Comparison of ENCODE assay signal across 8 cellular contexts in genomic region chr7:43164757-43165156, GRCh38. TPM values are rescaled to one million over a fixed set of nuclear protein-coding genes. Genes with fewer than 3 reads are reported as not detected.
A peak's percentile ranks its signal among the peaks of the same experiment; 100 is the strongest.
DNase-seq lines count a peak whose midpoint lies in the region; ATAC-seq lines count a peak whose summit lies in the region.

No MANE protein-coding gene starts in this region.

- peaks cover 30% of the 10 kb centered on the region for H3K4me1 ChIP-seq in adipocyte (ENCODE audit: control insufficient read depth, insufficient read depth, low read length)
- no peaks in the 10 kb centered on the region for H3K4me1 ChIP-seq in naive thymus-derived CD4-positive, alpha-beta T cell (ENCODE audit: control insufficient read depth in 2 of 2, insufficient read depth in 2 of 2, low read length in 2 of 2)

- DNase-seq in A172 (ENCODE audit: low spot score) = peak; percentile 98
- DNase-seq in adipocyte (ENCODE audit: low read depth) = peak; percentile 85
- no peak for DNase-seq in naive thymus-derived CD4-positive, alpha-beta T cell
- no peak for DNase-seq in effector memory CD8-positive, alpha-beta T cell
- DNase-seq in NCI-H2196 (lab: John Stamatoyannopoulos, UW; ENCODE audit: unreplicated experiment) = no peak
- DNase-seq in COLO668 (lab: John Stamatoyannopoulos, UW; ENCODE audit: unreplicated experiment) = no peak

- ATAC-seq in GM18907 (IDR thresholded peaks at IDR 0.05; ENCODE audit: unreplicated experiment) (peak; percentile 95), HG03097 (IDR thresholded peaks at IDR 0.05; ENCODE audit: low FRiP score, unreplicated experiment) (peak; percentile 80)
- peak; percentile 82 for ATAC-seq in naive thymus-derived CD4-positive, alpha-beta T cell
- no peak for ATAC-seq in effector memory CD8-positive, alpha-beta T cell (replicated peaks)

- H3K27ac ChIP-seq in naive thymus-derived CD4-positive, alpha-beta T cell (ENCODE audit: low read depth, low read length) = no peak overlapping the region

- no peaks in the 10 kb centered on the region for H3K9me3 ChIP-seq in adipocyte (ENCODE audit: control insufficient read depth, low read length)
- H3K9me3 ChIP-seq in naive thymus-derived CD4-positive, alpha-beta T cell (ENCODE audit: control insufficient read depth in 2 of 3, low read length in 3 of 3) = no peaks in the 10 kb centered on the region

- H3K36me3 ChIP-seq in adipocyte (ENCODE audit: control insufficient read depth, insufficient read depth, low read length, severe bottlenecking) = no peaks in the 10 kb centered on the region
- no peaks in the 10 kb centered on the region for H3K36me3 ChIP-seq in naive thymus-derived CD4-positive, alpha-beta T cell (ENCODE audit: control insufficient read depth in 2 of 3, insufficient read depth in 3 of 3, low read length in 3 of 3)

- H3K27me3 ChIP-seq in adipocyte (replicated peaks; ENCODE audit: control insufficient read depth, insufficient read depth, low read length) = no peaks in the 10 kb centered on the region
- H3K27me3 ChIP-seq in naive thymus-derived CD4-positive, alpha-beta T cell (ENCODE audit: control insufficient read depth in 2 of 2, insufficient read depth in 2 of 2, low read length in 2 of 2) = no peaks in the 10 kb centered on the region

- intact Hi-C loops in naive thymus-derived CD4-positive, alpha-beta T cell (cut with micrococcal nuclease) = no loop called here

- POLR2A ChIA-PET in naive thymus-derived CD4-positive, alpha-beta T cell (lab: Charles Lee) = no interaction called here

- H3K4me3 Mint-ChIP-seq in naive thymus-derived CD4-positive, alpha-beta T cell = no peak overlapping the region
- no peak overlapping the region for H3K4me3 Mint-ChIP-seq in effector memory CD8-positive, alpha-beta T cell

- H3K4me3 ChIP-seq in adipocyte (ENCODE audit: low read length) = peak overlapping the region; percentile 55
- no peak overlapping the region for H3K4me3 ChIP-seq in naive thymus-derived CD4-positive, alpha-beta T cell (ENCODE audit: low read length)

- H3K9ac ChIP-seq in adipocyte (ENCODE audit: low read length) = peak overlapping the region; percentile 63

- CTCF ChIA-PET in naive thymus-derived CD4-positive, alpha-beta T cell (lab: Charles Lee) = no interaction called here

- H3K9me3 Mint-ChIP-seq in naive thymus-derived CD4-positive, alpha-beta T cell = no peaks in the 10 kb centered on the region
- H3K9me3 Mint-ChIP-seq in effector memory CD8-positive, alpha-beta T cell = no peaks in the 10 kb centered on the region

- H3K27me3 Mint-ChIP-seq in naive thymus-derived CD4-positive, alpha-beta T cell = peaks cover 3 to 18% (median 11%) of the 10 kb centered on the region in 5 donors
- H3K27me3 Mint-ChIP-seq in effector memory CD8-positive, alpha-beta T cell = peaks cover 20 to 48% of the 10 kb centered on the region in 2 donors

- H3K36me3 Mint-ChIP-seq in naive thymus-derived CD4-positive, alpha-beta T cell = no peaks in the 10 kb centered on the region
- no peaks in the 10 kb centered on the region for H3K36me3 Mint-ChIP-seq in effector memory CD8-positive, alpha-beta T cell (ENCODE audit: insufficient read depth)

- H3K27ac Mint-ChIP-seq in naive thymus-derived CD4-positive, alpha-beta T cell = no peak overlapping the region
- no peak overlapping the region for H3K27ac Mint-ChIP-seq in effector memory CD8-positive, alpha-beta T cell

- H3K4me1 Mint-ChIP-seq in naive thymus-derived CD4-positive, alpha-beta T cell = no peaks in the 10 kb centered on the region
- no peaks in the 10 kb centered on the region for H3K4me1 Mint-ChIP-seq in effector memory CD8-positive, alpha-beta T cell (ENCODE audit: low read depth in 2 of 2)

RNA-seq across cellular contexts. Expression of gene HECW1, which starts 52.3 kb away (rescaled TPM):
- 26.5 and 36.2 TPM in 2 replicates for total RNA-seq in A172 (2014; rRNA removed; shearing (Covaris generic))
- not detected for total RNA-seq in naive thymus-derived CD4-positive, alpha-beta T cell
- polyA plus RNA-seq in naive thymus-derived CD4-positive, alpha-beta T cell = not detected

Comparison
In these comparisons a context has a peak if more than half of its experiments do, and no peak if none do; other contexts are left out.
1. DNase-seq: peak in A172 (single experiment) and adipocyte (single experiment); none in naive thymus-derived CD4-positive, alpha-beta T cell (0 of 9), effector memory CD8-positive, alpha-beta T cell (0 of 3), NCI-H2196 (single experiment) and COLO668 (single experiment).
2. RNA of gene HECW1, which starts 52.3 kb away (total RNA-seq): 26.5 to 36.2 TPM in A172; not detected in naive thymus-derived CD4-positive, alpha-beta T cell; every median in the first group is over 10 times any median in the second.